19 cellular contexts compared by ENCODE assay signal in genomic region chr4:98298022-98298421, GRCh38. TPM values are rescaled to one million over a fixed set of nuclear protein-coding genes. Genes with fewer than 3 reads are reported as not detected.
DNase-seq lines count a peak whose midpoint lies in the region; ATAC-seq and TF ChIP-seq lines count a peak whose summit lies in the region.
"Had no signal": no experiment of that assay in that cellular context is flagged by ENCODE, and none has a peak within 500 bp of the region (broad histone marks: within the 10 kb centered on the region; RNA-seq: fewer than 3 reads in every experiment).

No MANE protein-coding gene starts in this region.

- no peaks in the 10 kb centered on the region for H3K36me3 ChIP-seq in prostate gland
- H3K36me3 ChIP-seq in psoas muscle (ENCODE audit: insufficient read depth in 1 of 2, low read depth in 1 of 2) = peaks cover 0 to 19% of the 10 kb centered on the region in 2 donors

- POLR2A ChIA-PET in activated naive CD8-positive, alpha-beta T cell treated with anti-CD3 and anti-CD28 coated beads, Interleukin-2, amount 10 ng/mL, durations not matched to agents 7 days and 5 days (lab: Charles Lee) = interaction anchor here (0.6 kb wide), 2 partner anchors 56 to 702 kb away, joined by 3 read pairs; no protein-coding TSS in a partner anchor

- H3K9me3 Mint-ChIP-seq in activated naive CD8-positive, alpha-beta T cell treated with anti-CD3 and anti-CD28 coated beads, Interleukin-2, amount 10 ng/mL, durations not matched to agents 7 days and 5 days = peaks cover 15% of the 10 kb centered on the region
- peaks cover 13% of the 10 kb centered on the region for H3K9me3 Mint-ChIP-seq in activated naive CD8-positive, alpha-beta T cell treated with anti-CD3 and anti-CD28 coated beads for 36 hours
- H3K9me3 Mint-ChIP-seq in activated naive CD8-positive, alpha-beta T cell treated with anti-CD3 and anti-CD28 coated beads, Interleukin-2, amount 50 U/mL, for 24 hours = peaks cover 18% of the 10 kb centered on the region
- H3K9me3 Mint-ChIP-seq in stimulated activated effector memory CD8-positive, alpha-beta T cell treated with anti-CD3 and anti-CD28 coated beads, Interleukin-12 subunit alpha, Interleukin-12 subunit beta, amount 100 ng/mL, for 72 hours = peaks cover 5% of the 10 kb centered on the region

- no peaks in the 10 kb centered on the region for H3K27me3 ChIP-seq in prostate gland (replicated peaks; ENCODE audit: insufficient read depth)
- no peaks in the 10 kb centered on the region for H3K27me3 ChIP-seq in psoas muscle (ENCODE audit: insufficient read depth in 3 of 3, low read length in 2 of 3)
- H3K27me3 ChIP-seq: SJCRH30 had no signal

- H3K4me3 ChIP-seq in prostate gland = no peak overlapping the region
- no peak overlapping the region for H3K4me3 ChIP-seq in psoas muscle
- H3K4me3 ChIP-seq: SJCRH30 had no signal

- peaks cover 57% of the 10 kb centered on the region for H3K36me3 Mint-ChIP-seq in activated naive CD8-positive, alpha-beta T cell treated with anti-CD3 and anti-CD28 coated beads, Interleukin-2, amount 10 ng/mL, durations not matched to agents 7 days and 5 days
- H3K36me3 Mint-ChIP-seq in activated naive CD8-positive, alpha-beta T cell treated with anti-CD3 and anti-CD28 coated beads for 36 hours = peaks cover 59% of the 10 kb centered on the region
- H3K36me3 Mint-ChIP-seq in activated naive CD8-positive, alpha-beta T cell treated with anti-CD3 and anti-CD28 coated beads, Interleukin-2, amount 50 U/mL, for 24 hours (ENCODE audit: low read depth) = peaks cover 66% of the 10 kb centered on the region
- peaks cover 37% of the 10 kb centered on the region for H3K36me3 Mint-ChIP-seq in stimulated activated effector memory CD8-positive, alpha-beta T cell treated with anti-CD3 and anti-CD28 coated beads, Interleukin-12 subunit alpha, Interleukin-12 subunit beta, amount 100 ng/mL, for 72 hours

- no peak overlapping the region for H3K4me3 Mint-ChIP-seq in activated naive CD8-positive, alpha-beta T cell treated with anti-CD3 and anti-CD28 coated beads, Interleukin-2, amount 10 ng/mL, durations not matched to agents 7 days and 5 days
- no peak overlapping the region for H3K4me3 Mint-ChIP-seq in activated naive CD8-positive, alpha-beta T cell treated with anti-CD3 and anti-CD28 coated beads for 36 hours
- no peak overlapping the region for H3K4me3 Mint-ChIP-seq in activated naive CD8-positive, alpha-beta T cell treated with anti-CD3 and anti-CD28 coated beads, Interleukin-2, amount 50 U/mL, for 24 hours
- no peak overlapping the region for H3K4me3 Mint-ChIP-seq in stimulated activated effector memory CD8-positive, alpha-beta T cell treated with anti-CD3 and anti-CD28 coated beads, Interleukin-12 subunit alpha, Interleukin-12 subunit beta, amount 100 ng/mL, for 72 hours
- H3K4me3 Mint-ChIP-seq: CD4-positive, alpha-beta T cell had no signal

- H3K4me1 ChIP-seq in prostate gland (replicated peaks) (no peaks in the 10 kb centered on the region), psoas muscle (no peaks in the 10 kb centered on the region)
- H3K4me1 ChIP-seq: SJCRH30 had no signal

- 97% methylated on average over 2 of the region's 2 CpGs for WGBS in prostate gland
- 97 to 100% (median 99%) methylated on average over 2 of the region's 2 CpGs for WGBS in psoas muscle, 3 donors

- H3K4me1 Mint-ChIP-seq in activated naive CD8-positive, alpha-beta T cell treated with anti-CD3 and anti-CD28 coated beads, Interleukin-2, amount 10 ng/mL, durations not matched to agents 7 days and 5 days = peaks cover 16% of the 10 kb centered on the region
- H3K4me1 Mint-ChIP-seq in activated naive CD8-positive, alpha-beta T cell treated with anti-CD3 and anti-CD28 coated beads for 36 hours = peaks cover 22% of the 10 kb centered on the region
- peaks cover 15% of the 10 kb centered on the region for H3K4me1 Mint-ChIP-seq in activated naive CD8-positive, alpha-beta T cell treated with anti-CD3 and anti-CD28 coated beads, Interleukin-2, amount 50 U/mL, for 24 hours
- H3K4me1 Mint-ChIP-seq in stimulated activated effector memory CD8-positive, alpha-beta T cell treated with anti-CD3 and anti-CD28 coated beads, Interleukin-12 subunit alpha, Interleukin-12 subunit beta, amount 100 ng/mL, for 72 hours = peaks cover 25% of the 10 kb centered on the region

- H3K9me3 ChIP-seq in prostate gland (no peaks in the 10 kb centered on the region), psoas muscle (no peaks in the 10 kb centered on the region)

- no peak for DNase-seq in activated naive CD8-positive, alpha-beta T cell treated with anti-CD3 and anti-CD28 coated beads, Interleukin-2, amount 10 ng/mL, durations not matched to agents 7 days and 5 days
- no peak for DNase-seq in activated naive CD8-positive, alpha-beta T cell treated with anti-CD3 and anti-CD28 coated beads for 36 hours
- no peak for DNase-seq in activated naive CD8-positive, alpha-beta T cell treated with anti-CD3 and anti-CD28 coated beads, Interleukin-2, amount 50 U/mL, for 24 hours
- DNase-seq in stimulated activated effector memory CD8-positive, alpha-beta T cell treated with anti-CD3 and anti-CD28 coated beads, Interleukin-12 subunit alpha, Interleukin-12 subunit beta, amount 100 ng/mL, for 72 hours (ENCODE audit: low spot score in 2 of 2) = no peak
- DNase-seq in prostate gland (ENCODE audit: low spot score) (no peak), psoas muscle (no peak)
- DNase-seq: Calu3; CD4-positive, alpha-beta T cell; DMS79; NCI-H1048; NCI-H146; NCI-H2081 treated with DMSO at 0.1 percent for 48 hours; NCI-H226; NCI-H526; NK-92 treated with Interleukin-12 subunit alpha and Interleukin-12 subunit beta, amount 100 ng/mL, for 24 hours; SJCRH30 had no signal

- no peak for TF ChIP-seq CTCF in prostate gland (IDR thresholded peaks at IDR 0.05)
- no peak for TF ChIP-seq CTCF in psoas muscle (IDR thresholded peaks at IDR 0.05)

- TF ChIP-seq POLR2A in prostate gland (IDR thresholded peaks at IDR 0.05) = no peak

- intact Hi-C loops in prostate gland (cut with DNase I) = no loop called here
- intact Hi-C loops in psoas muscle (cut with DNase I) = no loop called here

- H3K27ac Mint-ChIP-seq in activated naive CD8-positive, alpha-beta T cell treated with anti-CD3 and anti-CD28 coated beads, Interleukin-2, amount 10 ng/mL, durations not matched to agents 7 days and 5 days = peak overlapping the region; percentile 65
- no peak overlapping the region for H3K27ac Mint-ChIP-seq in activated naive CD8-positive, alpha-beta T cell treated with anti-CD3 and anti-CD28 coated beads for 36 hours
- peak overlapping the region; percentile 31 for H3K27ac Mint-ChIP-seq in activated naive CD8-positive, alpha-beta T cell treated with anti-CD3 and anti-CD28 coated beads, Interleukin-2, amount 50 U/mL, for 24 hours
- peak overlapping the region; percentile 10 for H3K27ac Mint-ChIP-seq in stimulated activated effector memory CD8-positive, alpha-beta T cell treated with anti-CD3 and anti-CD28 coated beads, Interleukin-12 subunit alpha, Interleukin-12 subunit beta, amount 100 ng/mL, for 72 hours
- H3K27ac Mint-ChIP-seq: CD4-positive, alpha-beta T cell had no signal

- no peak for ATAC-seq in activated naive CD8-positive, alpha-beta T cell treated with anti-CD3 and anti-CD28 coated beads, Interleukin-2, amount 10 ng/mL, durations not matched to agents 7 days and 5 days (ENCODE audit: low read depth)
- ATAC-seq in HG03460 (IDR thresholded peaks at IDR 0.05; ENCODE audit: unreplicated experiment) (peak; percentile 54), GM18873 (IDR thresholded peaks at IDR 0.05; ENCODE audit: low FRiP score, unreplicated experiment) (no peak), psoas muscle (no peak)
- no peak for ATAC-seq in activated naive CD8-positive, alpha-beta T cell treated with anti-CD3 and anti-CD28 coated beads, Interleukin-2, amount 50 U/mL, for 24 hours
- ATAC-seq in stimulated activated effector memory CD8-positive, alpha-beta T cell treated with anti-CD3 and anti-CD28 coated beads, Interleukin-12 subunit alpha, Interleukin-12 subunit beta, amount 100 ng/mL, for 72 hours = peak; percentile 32

- no peaks in the 10 kb centered on the region for H3K27me3 Mint-ChIP-seq in activated naive CD8-positive, alpha-beta T cell treated with anti-CD3 and anti-CD28 coated beads, Interleukin-2, amount 10 ng/mL, durations not matched to agents 7 days and 5 days
- no peaks in the 10 kb centered on the region for H3K27me3 Mint-ChIP-seq in activated naive CD8-positive, alpha-beta T cell treated with anti-CD3 and anti-CD28 coated beads for 36 hours
- no peaks in the 10 kb centered on the region for H3K27me3 Mint-ChIP-seq in activated naive CD8-positive, alpha-beta T cell treated with anti-CD3 and anti-CD28 coated beads, Interleukin-2, amount 50 U/mL, for 24 hours
- H3K27me3 Mint-ChIP-seq: CD4-positive, alpha-beta T cell had no signal

- H3K27ac ChIP-seq in prostate gland (no peak overlapping the region), psoas muscle (no peak overlapping the region)
- H3K27ac ChIP-seq: RWPE1, SJCRH30 had no signal

RNA-seq across cellular contexts. Expression of gene RAP1GDS1, which starts 36.8 kb away (rescaled TPM):
- 10 to 100 TPM; 58.2 to 64.5 TPM for total RNA-seq in activated naive CD8-positive, alpha-beta T cell treated with anti-CD3 and anti-CD28 coated beads, Interleukin-2, amount 10 ng/mL, durations not matched to agents 7 days and 5 days
- 10 to 100 TPM; 61.8 to 62.6 TPM for total RNA-seq in activated naive CD8-positive, alpha-beta T cell treated with anti-CD3 and anti-CD28 coated beads for 36 hours
- 10 to 100 TPM; 16.5 to 34.5 TPM for total RNA-seq in prostate gland
- total RNA-seq in psoas muscle = 10 to 100 TPM in 1 of 4 donors, 1 to 10 TPM in 3; 5.6 to 10.6 (median 8.5) TPM
- 10 to 100 TPM in 2 of 3 donors, 1 to 10 TPM in 1; 5.8 to 12.4 (median 11.5) TPM for polyA plus RNA-seq in psoas muscle

Comparison
In these comparisons a context has a peak if more than half of its experiments do, and no peak if none do; other contexts are left out.
1. ATAC-seq: peak in HG03460 (single experiment) and stimulated activated effector memory CD8-positive, alpha-beta T cell treated with anti-CD3 and anti-CD28 coated beads, Interleukin-12 subunit alpha, Interleukin-12 subunit beta, amount 100 ng/mL, for 72 hours (single experiment); none in activated naive CD8-positive, alpha-beta T cell treated with anti-CD3 and anti-CD28 coated beads, Interleukin-2, amount 10 ng/mL, durations not matched to agents 7 days and 5 days (single experiment), activated naive CD8-positive, alpha-beta T cell treated with anti-CD3 and anti-CD28 coated beads, Interleukin-2, amount 50 U/mL, for 24 hours (single experiment), GM18873 (single experiment) and psoas muscle (0 of 4).